Comparison of ENCODE assay signal across 15 cellular contexts in genomic region chr5:154630410-154630809, GRCh38.
DNase-seq lines count a peak whose midpoint lies in the region; ATAC-seq and TF ChIP-seq lines count a peak whose summit lies in the region.
"Had no signal": no experiment of that assay in that cellular context is flagged by ENCODE, and none has a peak within 500 bp of the region (broad histone marks: within the 10 kb centered on the region; RNA-seq: fewer than 3 reads in every experiment).

No MANE protein-coding gene starts in this region.

- no peak for TF ChIP-seq RAD21 in liver (IDR thresholded peaks at IDR 0.05)

- TF ChIP-seq CTCF in coronary artery (IDR thresholded peaks at IDR 0.05) (no peak), liver (IDR thresholded peaks at IDR 0.05; ENCODE audit: low read depth, low read length, missing input control) (no peak), transverse colon (IDR thresholded peaks at IDR 0.05) (no peak)

- no peaks in the 10 kb centered on the region for H3K9me3 Mint-ChIP-seq in activated naive CD8-positive, alpha-beta T cell treated with anti-CD3 and anti-CD28 coated beads, Interleukin-2, amount 50 U/mL, for 24 hours
- H3K9me3 Mint-ChIP-seq: GM23338 had no signal

- no peaks in the 10 kb centered on the region for H3K4me1 Mint-ChIP-seq in activated naive CD8-positive, alpha-beta T cell treated with anti-CD3 and anti-CD28 coated beads, Interleukin-2, amount 50 U/mL, for 24 hours
- H3K4me1 Mint-ChIP-seq: CD4-positive, alpha-beta memory T cell; GM23338 had no signal

- H3K27ac Mint-ChIP-seq in activated naive CD8-positive, alpha-beta T cell treated with anti-CD3 and anti-CD28 coated beads, Interleukin-2, amount 50 U/mL, for 24 hours, result no peak overlapping the region
- H3K27ac Mint-ChIP-seq: CD4-positive, alpha-beta memory T cell; GM23338 had no signal

- H3K4me1 ChIP-seq in liver (ENCODE audit: control insufficient read depth in 4 of 4, insufficient read depth in 4 of 4, low read length in 3 of 4), result peaks cover 0 to 3% (median 0%) of the 10 kb centered on the region in 4 donors
- H3K4me1 ChIP-seq in transverse colon, result no peaks in the 10 kb centered on the region
- H3K4me1 ChIP-seq: BE2C had no signal

- no peaks in the 10 kb centered on the region for H3K9me3 ChIP-seq in liver (ENCODE audit: control insufficient read depth in 4 of 4, low read length in 3 of 4)
- H3K9me3 ChIP-seq in transverse colon, result no peaks in the 10 kb centered on the region

- TF ChIP-seq POLR2A in transverse colon (IDR thresholded peaks at IDR 0.05), result no peak

- H3K36me3 ChIP-seq in liver (ENCODE audit: control insufficient read depth in 4 of 4, insufficient read depth in 3 of 4, low read depth in 1 of 4, low read length in 3 of 4) (no peaks in the 10 kb centered on the region), transverse colon (no peaks in the 10 kb centered on the region)
- H3K36me3 ChIP-seq: BE2C had no signal

- H3K27me3 Mint-ChIP-seq in activated naive CD8-positive, alpha-beta T cell treated with anti-CD3 and anti-CD28 coated beads, Interleukin-2, amount 50 U/mL, for 24 hours, result peaks cover 5% of the 10 kb centered on the region

- ATAC-seq in sciatic nerve, result peak; percentile 48
- no peak for ATAC-seq in HG02870 (IDR thresholded peaks at IDR 0.05; ENCODE audit: unreplicated experiment)
- ATAC-seq in HG02642 (IDR thresholded peaks at IDR 0.05; ENCODE audit: poor library complexity, unreplicated experiment), result no peak
- no peak for ATAC-seq in activated naive CD8-positive, alpha-beta T cell treated with anti-CD3 and anti-CD28 coated beads, Interleukin-2, amount 50 U/mL, for 24 hours
- ATAC-seq: GM23338 had no signal

- WGBS in liver, result 56% methylated on average over 4 of the region's 4 CpGs
- WGBS in transverse colon (ENCODE audit: low coverage in 1 of 2), 2 donors, result 54% methylated on average over 4 of the region's 4 CpGs; no CpG with 5 or more reads in 1 of the 2 donors

- H3K27me3 ChIP-seq in liver (ENCODE audit: control insufficient read depth in 4 of 4, insufficient read depth in 4 of 4, low read length in 3 of 4), result no peaks in the 10 kb centered on the region
- no peaks in the 10 kb centered on the region for H3K27me3 ChIP-seq in transverse colon
- H3K27me3 ChIP-seq: BE2C had no signal

- DNase-seq in ELF-1 (ENCODE audit: low read depth, low spot score) (peak; percentile 47), coronary artery (ENCODE audit: low spot score) (peak; percentile 41), sciatic nerve (ENCODE audit: low spot score) (no peak), transverse colon (no peak)
- no peak for DNase-seq in activated naive CD8-positive, alpha-beta T cell treated with anti-CD3 and anti-CD28 coated beads, Interleukin-2, amount 50 U/mL, for 24 hours
- DNase-seq: BE2C; CD4-positive, alpha-beta memory T cell; DMS79; H7; IMR-90 had no signal

- H3K27ac ChIP-seq in coronary artery (no peak overlapping the region), liver (ENCODE audit: low read depth in 1 of 2, low read length in 2 of 2) (no peak overlapping the region), transverse colon (no peak overlapping the region)
- H3K27ac ChIP-seq: C4-2B had no signal

- H3K4me3 ChIP-seq in coronary artery (no peak overlapping the region), liver (ENCODE audit: low read depth in 1 of 3, low read length in 3 of 3) (no peak overlapping the region), transverse colon (no peak overlapping the region)
- H3K4me3 ChIP-seq: GM23338 had no signal

- in situ Hi-C loops in transverse colon (cut with MboI; ENCODE audit: low pct_ligation_motif_present in 1 of 4, low pct_unique_long_range_greater_than_20kb in 1 of 4, low sequenced_read_pairs in 3 of 4), result no loop called here

- intact Hi-C loops in sciatic nerve (cut with DNase I), result no loop called here
- intact Hi-C loops in transverse colon (cut with DNase I; ENCODE audit: low total_unique reads), result no loop called here

- TF ChIP-seq EP300 in transverse colon (IDR thresholded peaks at IDR 0.05; ENCODE audit: low read depth), result no peak

- H3K36me3 Mint-ChIP-seq in activated naive CD8-positive, alpha-beta T cell treated with anti-CD3 and anti-CD28 coated beads, Interleukin-2, amount 50 U/mL, for 24 hours (ENCODE audit: low read depth), result no peaks in the 10 kb centered on the region
- H3K36me3 Mint-ChIP-seq: CD4-positive, alpha-beta memory T cell had no signal

- H3K4me3 Mint-ChIP-seq in activated naive CD8-positive, alpha-beta T cell treated with anti-CD3 and anti-CD28 coated beads, Interleukin-2, amount 50 U/mL, for 24 hours, result no peak overlapping the region
- H3K4me3 Mint-ChIP-seq: CD4-positive, alpha-beta memory T cell; GM23338 had no signal

- no peak overlapping the region for H3K9ac ChIP-seq in liver (ENCODE audit: low read depth in 1 of 2, low read length in 2 of 2)

TF ChIP-seq in liver, 16 proteins besides CTCF, POLR2A, EP300 and RAD21:
- TF ChIP-seq HNF4A (conservative IDR thresholded peaks at IDR 0.05) (peak; percentile 27 to 51), GABPA (IDR thresholded peaks at IDR 0.05 in 1 of 2, conservative IDR thresholded peaks at IDR 0.05 in 1 of 2) (no peak), YY1 (IDR thresholded peaks at IDR 0.05) (no peak), REST (IDR thresholded peaks at IDR 0.05) (no peak), NR2F2 (IDR thresholded peaks at IDR 0.05) (peak; percentile 93), EGR1 (IDR thresholded peaks at IDR 0.05; ENCODE audit: low read depth in 2 of 2) (no peak), SP1 (IDR thresholded peaks at IDR 0.05) (peak; percentile 45), RXRA (IDR thresholded peaks at IDR 0.05) (peak in 1 of 2 donors; percentile 37)

Comparison
In these comparisons a context has a peak if more than half of its experiments do, and no peak if none do; other contexts are left out.
1. DNase-seq: peak in ELF-1 (single experiment) and coronary artery (single experiment); none in sciatic nerve (single experiment), transverse colon (single experiment) and activated naive CD8-positive, alpha-beta T cell treated with anti-CD3 and anti-CD28 coated beads, Interleukin-2, amount 50 U/mL, for 24 hours (single experiment).